Comparison of ENCODE assay signal across 15 cellular contexts in the genomic region with DNA sequence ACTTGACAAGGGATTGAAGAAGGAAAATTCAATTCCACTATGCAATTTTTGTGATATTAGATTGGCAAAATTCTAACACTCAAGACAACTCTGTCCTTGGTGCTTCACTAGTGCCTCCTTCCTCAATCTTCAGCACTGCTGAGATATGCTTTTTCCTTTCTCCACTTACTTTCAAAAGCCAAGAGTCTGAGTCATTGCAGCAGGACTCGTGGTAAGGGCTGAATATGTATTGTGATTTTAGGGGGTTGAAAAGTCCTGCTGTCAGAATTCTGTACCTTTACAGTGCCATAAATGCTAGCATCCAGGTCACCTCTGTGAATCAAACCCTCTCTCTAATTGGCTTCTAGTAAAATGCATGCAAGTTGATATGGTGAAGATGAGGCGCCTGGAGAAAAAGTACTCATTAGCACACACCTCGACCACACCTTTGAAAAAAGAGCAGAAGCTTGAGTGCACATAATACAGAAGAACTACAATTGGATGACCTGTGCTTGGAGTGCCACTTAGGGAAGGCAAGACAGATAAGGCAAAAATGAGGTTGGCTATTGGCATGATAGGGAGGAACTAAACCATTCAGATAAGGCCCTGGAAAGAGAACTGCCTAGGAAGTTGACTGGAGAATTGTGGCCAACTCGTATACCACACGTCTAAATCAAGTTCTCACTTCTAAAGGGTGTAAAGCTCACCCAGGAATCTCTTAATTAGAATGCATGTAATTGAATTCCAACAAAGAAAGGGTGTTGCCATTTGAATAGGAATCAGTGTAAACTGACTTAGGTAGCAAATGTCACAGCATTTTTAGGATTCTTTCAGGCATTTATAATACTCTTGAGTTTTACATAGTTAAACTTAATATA.
A peak's percentile ranks its signal among the peaks of the same experiment; 100 is the strongest.
DNase-seq lines count a peak whose midpoint lies in the region; TF ChIP-seq lines count a peak whose summit lies in the region.
"Had no signal": no experiment of that assay in that cellular context is flagged by ENCODE, and none has a peak within 500 bp of the region (broad histone marks: within the 10 kb centered on the region; RNA-seq: fewer than 3 reads in every experiment).

No MANE protein-coding gene starts in this region.

- DNase-seq in AG20443 (ENCODE audit: low spot score) (peak; percentile 21), astrocyte of the hippocampus (ENCODE audit: low read depth, low spot score) (peak; percentile 66), kidney glomerular epithelial cell (lab: John Stamatoyannopoulos, UW) (peak; percentile 37), 8988T (no peak), inferior parietal cortex (ENCODE audit: extremely low spot score) (no peak), NCI-H2107 (lab: John Stamatoyannopoulos, UW) (no peak), NCI-H146 treated with DMSO at 0.1 percent for 48 hours (lab: John Stamatoyannopoulos, UW; ENCODE audit: unreplicated experiment) (no peak)
- DNase-seq: activated CD8-positive, alpha-beta memory T cell treated with anti-CD3 and anti-CD28 coated beads, Interleukin-2, amount 50 U/mL, for 48 hours; CD8-positive, alpha-beta T cell; cerebellar nuclear complex; natural killer cell; NCI-H524 treated with DMSO at 0.1 percent for 48 hours; stimulated activated CD4-positive, alpha-beta T cell treated with anti-CD3 and anti-CD28 coated beads, Interleukin-1b, Interleukin-23, amount 100 ng/mL, for 48 hours; stomach had no signal

- no peak for TF ChIP-seq EP300 in Ishikawa (IDR thresholded peaks at IDR 0.05; ENCODE audit: borderline replicate concordance)

- no peak for TF ChIP-seq RAD21 in Ishikawa (IDR thresholded peaks at IDR 0.05; ENCODE audit: low read depth)

TF ChIP-seq in Ishikawa, 13 proteins besides CTCF, POLR2A, EP300 and RAD21:
- TF ChIP-seq FOXM1 (IDR thresholded peaks at IDR 0.05; ENCODE audit: borderline replicate concordance, low read depth), result no peak
- TF ChIP-seq CEBPB (IDR thresholded peaks at IDR 0.05), result no peak
- no peak for TF ChIP-seq ZBTB7A (IDR thresholded peaks at IDR 0.05; ENCODE audit: low read depth)
- TF ChIP-seq, protein P1, sequence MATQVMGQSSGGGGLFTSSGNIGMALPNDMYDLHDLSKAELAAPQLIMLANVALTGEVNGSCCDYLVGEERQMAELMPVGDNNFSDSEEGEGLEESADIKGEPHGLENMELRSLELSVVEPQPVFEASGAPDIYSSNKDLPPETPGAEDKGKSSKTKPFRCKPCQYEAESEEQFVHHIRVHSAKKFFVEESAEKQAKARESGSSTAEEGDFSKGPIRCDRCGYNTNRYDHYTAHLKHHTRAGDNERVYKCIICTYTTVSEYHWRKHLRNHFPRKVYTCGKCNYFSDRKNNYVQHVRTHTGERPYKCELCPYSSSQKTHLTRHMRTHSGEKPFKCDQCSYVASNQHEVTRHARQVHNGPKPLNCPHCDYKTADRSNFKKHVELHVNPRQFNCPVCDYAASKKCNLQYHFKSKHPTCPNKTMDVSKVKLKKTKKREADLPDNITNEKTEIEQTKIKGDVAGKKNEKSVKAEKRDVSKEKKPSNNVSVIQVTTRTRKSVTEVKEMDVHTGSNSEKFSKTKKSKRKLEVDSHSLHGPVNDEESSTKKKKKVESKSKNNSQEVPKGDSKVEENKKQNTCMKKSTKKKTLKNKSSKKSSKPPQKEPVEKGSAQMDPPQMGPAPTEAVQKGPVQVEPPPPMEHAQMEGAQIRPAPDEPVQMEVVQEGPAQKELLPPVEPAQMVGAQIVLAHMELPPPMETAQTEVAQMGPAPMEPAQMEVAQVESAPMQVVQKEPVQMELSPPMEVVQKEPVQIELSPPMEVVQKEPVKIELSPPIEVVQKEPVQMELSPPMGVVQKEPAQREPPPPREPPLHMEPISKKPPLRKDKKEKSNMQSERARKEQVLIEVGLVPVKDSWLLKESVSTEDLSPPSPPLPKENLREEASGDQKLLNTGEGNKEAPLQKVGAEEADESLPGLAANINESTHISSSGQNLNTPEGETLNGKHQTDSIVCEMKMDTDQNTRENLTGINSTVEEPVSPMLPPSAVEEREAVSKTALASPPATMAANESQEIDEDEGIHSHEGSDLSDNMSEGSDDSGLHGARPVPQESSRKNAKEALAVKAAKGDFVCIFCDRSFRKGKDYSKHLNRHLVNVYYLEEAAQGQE (IDR thresholded peaks at IDR 0.05; ENCODE audit: low read depth), result peak; percentile 68
- TF ChIP-seq EGR1 (IDR thresholded peaks at IDR 0.05), result no peak
- TF ChIP-seq CREB1 (IDR thresholded peaks at IDR 0.05; ENCODE audit: low read depth), result no peak

Comparison
In these comparisons a context has a peak if more than half of its experiments do, and no peak if none do; other contexts are left out.
1. DNase-seq: peak in AG20443 (single experiment), astrocyte of the hippocampus (single experiment) and kidney glomerular epithelial cell (single experiment); none in 8988T (single experiment), inferior parietal cortex (single experiment), NCI-H2107 (single experiment) and NCI-H146 treated with DMSO at 0.1 percent for 48 hours (single experiment).